ENCODE assay signal across 8 cellular contexts in genomic region chr21:33931052-33931798, GRCh38. TPM values are rescaled to one million over a fixed set of nuclear protein-coding genes. Genes with fewer than 3 reads are reported as not detected.
DNase-seq lines count a peak whose midpoint lies in the region; ATAC-seq, FAIRE-seq and TF ChIP-seq lines count a peak whose summit lies in the region.
"Not testable (repeated sequence)": the region's sequence is repeated elsewhere in the genome, so short reads cannot be mapped to it uniquely, and the experiment has no call there.

No MANE protein-coding gene starts in this region.

- peak overlapping the region; percentile 96 to 100 (median 99) for H3K27ac Mint-ChIP-seq in CD8-positive, alpha-beta memory T cell
- H3K27ac Mint-ChIP-seq in neural crest cell (ENCODE audit: unreplicated experiment) = peak overlapping the region; percentile 99
- H3K27ac Mint-ChIP-seq in stimulated activated memory B cell treated with anti-CD40 and anti-IgM and Interleukin-4, amounts not matched to agents 10 μg/mL and 1 μg/mL and 100 μg/mL, for 72 hours = peak overlapping the region; percentile 85

- not testable (repeated sequence) for H3K9me3 Mint-ChIP-seq in CD8-positive, alpha-beta memory T cell; neural crest cell; stimulated activated memory B cell treated with anti-CD40 and anti-IgM and Interleukin-4, amounts not matched to agents 10 μg/mL and 1 μg/mL and 100 μg/mL, for 72 hours

- H3K36me3 Mint-ChIP-seq in CD8-positive, alpha-beta memory T cell = peaks cover 5 to 39% (median 9%) of the 10 kb centered on the region in 3 donors
- H3K36me3 Mint-ChIP-seq in neural crest cell (ENCODE audit: low read depth) = peaks cover 11% of the 10 kb centered on the region
- not testable (repeated sequence) for H3K36me3 Mint-ChIP-seq in stimulated activated memory B cell treated with anti-CD40 and anti-IgM and Interleukin-4, amounts not matched to agents 10 μg/mL and 1 μg/mL and 100 μg/mL, for 72 hours

- H3K9me3 ChIP-seq in CD8-positive, alpha-beta memory T cell (ENCODE audit: low read length); SK-N-MC (ENCODE audit: low read depth, low read length); left ventricle myocardium inferior (replicated peaks): not testable (repeated sequence)

- H3K4me3 Mint-ChIP-seq in CD8-positive, alpha-beta memory T cell = peak overlapping the region; percentile 91 to 100 (median 96)
- H3K4me3 Mint-ChIP-seq in neural crest cell = peak overlapping the region; percentile 92
- peak overlapping the region; percentile 77 for H3K4me3 Mint-ChIP-seq in stimulated activated memory B cell treated with anti-CD40 and anti-IgM and Interleukin-4, amounts not matched to agents 10 μg/mL and 1 μg/mL and 100 μg/mL, for 72 hours

- H3K4me1 ChIP-seq in CD8-positive, alpha-beta memory T cell (ENCODE audit: insufficient read depth, low read length) = peaks cover 42% of the 10 kb centered on the region
- peaks cover 17% of the 10 kb centered on the region for H3K4me1 ChIP-seq in left ventricle myocardium inferior

- POLR2A ChIA-PET in CD8-positive, alpha-beta memory T cell (lab: Charles Lee) = interaction anchor here (0.6 to 5.5 kb wide), 10 partner anchors 8 to 142 kb away, joined by 3 to 139 read pairs (median 6); partner anchors contain the start of genes MRPS6 and SLC5A3

- intact Hi-C loops in left ventricle myocardium inferior (cut with micrococcal nuclease) = not testable (repeated sequence)

- FAIRE-seq in bronchial epithelial cell (lab: Jason Lieb, UNC) = not testable (repeated sequence)

- peak; percentile 62 to 92 (median 82) for DNase-seq in CD8-positive, alpha-beta memory T cell
- peak; percentile 18 for DNase-seq in NCI-H1436 (lab: John Stamatoyannopoulos, UW)
- DNase-seq in SK-N-MC (ENCODE audit: low read depth, low spot score); left ventricle myocardium inferior; neural crest cell (ENCODE audit: low read depth, low spot score): not testable (repeated sequence)
- DNase-seq in activated CD8-positive, alpha-beta memory T cell treated with anti-CD3 and anti-CD28 coated beads, Interleukin-2, amount 50 U/mL, for 1 hour (ENCODE audit: extremely low read depth) = peak; percentile 77
- DNase-seq in bronchial epithelial cell (ENCODE audit: low read depth) = peak; percentile 22

- TF ChIP-seq CTCF in bronchial epithelial cell (IDR thresholded peaks at IDR 0.05; ENCODE audit: insufficient read depth, low read length, severe bottlenecking); left ventricle myocardium inferior (IDR thresholded peaks at IDR 0.05; ENCODE audit: borderline replicate concordance); neural crest cell (conservative IDR thresholded peaks at IDR 0.05): not testable (repeated sequence)

- peak overlapping the region; percentile 85 for H3K9ac ChIP-seq in SK-N-MC (ENCODE audit: insufficient read length)

- not testable (repeated sequence) for ATAC-seq in stimulated activated memory B cell treated with anti-CD40 and anti-IgM and Interleukin-4, amounts not matched to agents 10 μg/mL and 1 μg/mL and 100 μg/mL, for 72 hours

- H3K36me3 ChIP-seq in CD8-positive, alpha-beta memory T cell (ENCODE audit: insufficient read depth, low read length); SK-N-MC (ENCODE audit: insufficient read depth, low read length); bronchial epithelial cell (ENCODE audit: control insufficient read depth, insufficient read depth, low read length); left ventricle myocardium inferior: not testable (repeated sequence)

- H3K27me3 Mint-ChIP-seq in CD8-positive, alpha-beta memory T cell; neural crest cell (ENCODE audit: low read depth); stimulated activated memory B cell treated with anti-CD40 and anti-IgM and Interleukin-4, amounts not matched to agents 10 μg/mL and 1 μg/mL and 100 μg/mL, for 72 hours: not testable (repeated sequence)

- H3K4me1 Mint-ChIP-seq in CD8-positive, alpha-beta memory T cell = peaks cover 31 to 39% (median 34%) of the 10 kb centered on the region in 3 donors
- peaks cover 25% of the 10 kb centered on the region for H3K4me1 Mint-ChIP-seq in neural crest cell
- H3K4me1 Mint-ChIP-seq in stimulated activated memory B cell treated with anti-CD40 and anti-IgM and Interleukin-4, amounts not matched to agents 10 μg/mL and 1 μg/mL and 100 μg/mL, for 72 hours = not testable (repeated sequence)

- CTCF ChIA-PET in CD8-positive, alpha-beta memory T cell (lab: Charles Lee) = interaction anchor here (0.9 to 9.8 kb wide), 7 partner anchors 11 to 202 kb away, joined by 3 to 104 read pairs (median 4); no protein-coding TSS in a partner anchor

- peak overlapping the region; percentile 83 for H3K4me3 ChIP-seq in CD8-positive, alpha-beta memory T cell (ENCODE audit: low read length)
- peak overlapping the region; percentile 81 for H3K4me3 ChIP-seq in SK-N-MC
- H3K4me3 ChIP-seq in bronchial epithelial cell (ENCODE audit: low read depth, low read length) = peak overlapping the region; percentile 27
- peak overlapping the region; percentile 62 for H3K4me3 ChIP-seq in left ventricle myocardium inferior

- H3K27ac ChIP-seq in CD8-positive, alpha-beta memory T cell (ENCODE audit: low read depth, low read length) = peak overlapping the region; percentile 98
- H3K27ac ChIP-seq in SK-N-MC (peak overlapping the region; percentile 79; the same call in 1 of the 2 replicates), left ventricle myocardium inferior (replicated peaks) (peak overlapping the region; percentile 66)

- not testable (repeated sequence) for H3K27me3 ChIP-seq in CD8-positive, alpha-beta memory T cell (ENCODE audit: insufficient read depth, low read length, poor library complexity, severe bottlenecking); bronchial epithelial cell (ENCODE audit: control insufficient read depth, insufficient read depth, low read length); left ventricle myocardium inferior (ENCODE audit: low read depth)

RNA-seq across cellular contexts. Expression of gene ATP5PO, which starts 15.6 kb away (rescaled TPM):
- total RNA-seq in CD8-positive, alpha-beta memory T cell = 100 to 1,000 TPM; 183 to 194 TPM
- polyA plus RNA-seq in CD8-positive, alpha-beta memory T cell = 316 TPM
- total RNA-seq in bronchial epithelial cell (160 and 341 TPM in 2 replicates), left ventricle myocardium inferior (780 TPM), neural crest cell (231 and 234 TPM in 2 replicates)

Comparison
In these comparisons a context has a peak if more than half of its experiments do, and no peak if none do; other contexts are left out.
1. H3K4me3 ChIP-seq: peak in every context shown above with its lines; median percentile 83 in CD8-positive, alpha-beta memory T cell; 81 in SK-N-MC; 62 in left ventricle myocardium inferior; 27 in bronchial epithelial cell.